Comparison of ENCODE assay signal across 12 cellular contexts in the genomic region with DNA sequence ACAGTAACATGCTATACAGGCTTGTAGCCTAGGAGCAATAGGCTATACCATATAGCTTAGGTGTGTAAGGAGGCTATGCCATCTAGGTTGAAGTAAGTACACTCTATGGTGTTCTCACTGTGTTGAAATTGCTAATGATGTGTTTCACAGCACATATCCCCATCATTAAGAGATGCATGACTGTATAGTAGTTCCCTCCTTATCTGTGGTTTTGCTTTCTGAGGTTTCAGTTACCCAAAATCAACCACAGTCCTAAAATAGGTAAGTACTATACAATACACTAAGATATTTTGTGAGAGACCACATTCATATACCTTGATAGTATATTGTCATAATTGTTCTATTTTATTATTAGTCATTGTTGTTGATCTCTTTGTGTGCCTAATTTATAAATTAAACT.
DNase-seq lines count a peak whose midpoint lies in the region; ATAC-seq lines count a peak whose summit lies in the region.
"Had no signal": no experiment of that assay in that cellular context is flagged by ENCODE, and none has a peak within 500 bp of the region (broad histone marks: within the 10 kb centered on the region; RNA-seq: fewer than 3 reads in every experiment).

No MANE protein-coding gene starts in this region.

- no peak overlapping the region for H3K27ac ChIP-seq in substantia nigra (ENCODE audit: low read depth, low read length, poor library complexity, severe bottlenecking)
- H3K27ac ChIP-seq: GM23248 had no signal

- no peak for DNase-seq in substantia nigra (lab: John Stamatoyannopoulos, UW)
- DNase-seq in inferior parietal cortex (ENCODE audit: extremely low spot score) = no peak
- DNase-seq in activated CD8-positive, alpha-beta memory T cell treated with anti-CD3 and anti-CD28 coated beads, Interleukin-2, amount 50 U/mL, for 48 hours = no peak
- no peak for DNase-seq in NCI-H2107 treated with DMSO at 0.1 percent for 48 hours (lab: John Stamatoyannopoulos, UW; ENCODE audit: unreplicated experiment)
- DNase-seq: activated gamma-delta T cell treated with Interleukin-2 at 50 U/mL for 16 hours, GM23248, KG1 had no signal

- ATAC-seq in GM18502 (IDR thresholded peaks at IDR 0.05; ENCODE audit: poor library complexity, unreplicated experiment) (peak; percentile 94), GM19468 (IDR thresholded peaks at IDR 0.05; ENCODE audit: extremely low read depth, unreplicated experiment) (peak; percentile 81), HG02943 (IDR thresholded peaks at IDR 0.05; ENCODE audit: low read depth, unreplicated experiment) (peak; percentile 73), HG03575 (IDR thresholded peaks at IDR 0.05; ENCODE audit: extremely low read depth, insufficient number of reproducible peaks, low FRiP score, unreplicated experiment) (peak; percentile 94)
- ATAC-seq: sciatic nerve had no signal
